Comparison of ENCODE assay signal across 1 cellular context in the genomic region with DNA sequence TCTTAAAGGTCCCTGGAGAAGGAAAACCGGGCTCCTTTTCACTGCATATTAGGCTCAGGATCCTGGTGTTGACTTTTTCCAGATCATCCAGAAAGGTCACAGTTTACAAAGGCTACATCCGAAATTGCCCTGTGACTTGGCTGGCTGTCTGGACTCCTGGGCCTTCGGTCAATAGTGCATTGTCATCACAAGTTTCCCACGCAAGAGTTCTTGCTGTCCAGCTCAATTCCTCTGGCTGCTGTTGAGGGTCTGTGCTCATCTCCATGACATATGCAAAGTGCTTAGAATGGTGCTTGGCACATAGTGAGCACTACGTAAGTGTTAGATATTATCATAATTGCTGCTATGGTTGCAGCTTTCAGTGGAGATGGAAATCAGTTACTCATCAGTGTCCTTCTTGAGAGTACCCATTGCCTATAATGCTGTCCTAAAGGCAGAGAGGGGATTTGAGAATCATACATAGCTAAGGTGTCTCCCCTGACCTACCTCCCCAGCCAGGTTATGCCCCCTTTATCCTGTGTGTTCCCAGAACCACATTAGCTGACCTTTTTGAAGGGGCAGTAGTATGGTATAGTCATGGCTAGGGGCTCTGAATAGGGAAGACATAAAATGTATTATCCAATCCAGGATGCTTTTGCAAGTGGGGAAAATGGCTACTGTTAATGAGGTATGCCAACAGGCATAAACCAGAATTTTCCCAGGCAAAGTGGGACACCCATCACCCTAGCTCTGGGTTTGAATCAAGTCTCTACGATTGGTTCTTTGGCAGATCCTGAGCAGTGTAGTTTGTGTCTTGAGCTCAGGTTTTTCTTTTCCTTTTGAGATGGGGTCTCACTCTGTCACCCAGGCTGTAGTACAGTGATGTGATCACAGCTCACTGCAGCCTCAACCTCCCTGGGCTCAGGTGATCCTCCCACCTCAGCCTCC.
TF ChIP-seq lines count a peak whose summit lies in the region.

No MANE protein-coding gene starts in this region.

TF ChIP-seq in GM12878, 131 proteins besides CTCF, POLR2A, EP300 and RAD21 (continued from another document and continues in another):
- TF ChIP-seq, protein P1, sequence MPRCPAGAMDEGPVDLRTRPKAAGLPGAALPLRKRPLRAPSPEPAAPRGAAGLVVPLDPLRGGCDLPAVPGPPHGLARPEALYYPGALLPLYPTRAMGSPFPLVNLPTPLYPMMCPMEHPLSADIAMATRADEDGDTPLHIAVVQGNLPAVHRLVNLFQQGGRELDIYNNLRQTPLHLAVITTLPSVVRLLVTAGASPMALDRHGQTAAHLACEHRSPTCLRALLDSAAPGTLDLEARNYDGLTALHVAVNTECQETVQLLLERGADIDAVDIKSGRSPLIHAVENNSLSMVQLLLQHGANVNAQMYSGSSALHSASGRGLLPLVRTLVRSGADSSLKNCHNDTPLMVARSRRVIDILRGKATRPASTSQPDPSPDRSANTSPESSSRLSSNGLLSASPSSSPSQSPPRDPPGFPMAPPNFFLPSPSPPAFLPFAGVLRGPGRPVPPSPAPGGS (IDR thresholded peaks at IDR 0.05; ENCODE audit: borderline replicate concordance, insufficient read depth, low read depth, low read length, poor library complexity, severe bottlenecking), result no peak
- TF ChIP-seq YY1 (IDR thresholded peaks at IDR 0.05; ENCODE audit: low read depth, low read length), result no peak
- 0 out of 2 replicates have a peak, but pooled peaks have one; percentile 1 for TF ChIP-seq RUNX3 (IDR thresholded peaks at IDR 0.05; ENCODE audit: low read length)
- TF ChIP-seq TCF7 (IDR thresholded peaks at IDR 0.05; ENCODE audit: borderline replicate concordance), result no peak
- peak; percentile 43; the same call in 1 of the 2 replicates for TF ChIP-seq HDGF (IDR thresholded peaks at IDR 0.05)
- TF ChIP-seq SIX5 (IDR thresholded peaks at IDR 0.05; ENCODE audit: low read depth, low read length, severe bottlenecking), result no peak
- TF ChIP-seq NFXL1 (IDR thresholded peaks at IDR 0.05; ENCODE audit: borderline replicate concordance), result no peak
- 0 out of 2 replicates have a peak, but pooled peaks have one; percentile 25 for TF ChIP-seq BMI1 (IDR thresholded peaks at IDR 0.05; ENCODE audit: borderline replicate concordance)
- TF ChIP-seq BHLHE40 (IDR thresholded peaks at IDR 0.05; ENCODE audit: borderline replicate concordance in 1 of 2, low read depth in 2 of 2, low read length in 1 of 2), result peak in 1 of 2 experiments; percentile 59; a peak in 2 of 4 replicates
- TF ChIP-seq E2F4 (IDR thresholded peaks at IDR 0.05; ENCODE audit: low read depth, low read length), result no peak
- no peak for TF ChIP-seq RB1 (IDR thresholded peaks at IDR 0.05; ENCODE audit: borderline replicate concordance)
- TF ChIP-seq MTA3 (IDR thresholded peaks at IDR 0.05; ENCODE audit: borderline replicate concordance, low read length), result no peak
- peak; percentile 86; the same call in 1 of the 3 replicates for TF ChIP-seq POU2F2 (IDR thresholded peaks at IDR 0.05; ENCODE audit: borderline replicate concordance, low read depth, low read length)
- no peak for TF ChIP-seq RFX5 (IDR thresholded peaks at IDR 0.05; ENCODE audit: low read depth, low read length)
- no peak for TF ChIP-seq FOS (IDR thresholded peaks at IDR 0.05; ENCODE audit: borderline replicate concordance, extremely low read depth, insufficient read length)
- TF ChIP-seq KAT2A (conservative IDR thresholded peaks at IDR 0.05; ENCODE audit: control insufficient read depth, low read depth, low read length), result no peak
- TF ChIP-seq USF2 (IDR thresholded peaks at IDR 0.05; ENCODE audit: borderline replicate concordance, low read depth, low read length), result no peak
- TF ChIP-seq SMAD5 (IDR thresholded peaks at IDR 0.05; ENCODE audit: low read depth), result no peak
- no peak for TF ChIP-seq MXI1 (IDR thresholded peaks at IDR 0.05; ENCODE audit: low read depth, low read length)
- TF ChIP-seq NBN (IDR thresholded peaks at IDR 0.05), result no peak
- TF ChIP-seq, protein P2, sequence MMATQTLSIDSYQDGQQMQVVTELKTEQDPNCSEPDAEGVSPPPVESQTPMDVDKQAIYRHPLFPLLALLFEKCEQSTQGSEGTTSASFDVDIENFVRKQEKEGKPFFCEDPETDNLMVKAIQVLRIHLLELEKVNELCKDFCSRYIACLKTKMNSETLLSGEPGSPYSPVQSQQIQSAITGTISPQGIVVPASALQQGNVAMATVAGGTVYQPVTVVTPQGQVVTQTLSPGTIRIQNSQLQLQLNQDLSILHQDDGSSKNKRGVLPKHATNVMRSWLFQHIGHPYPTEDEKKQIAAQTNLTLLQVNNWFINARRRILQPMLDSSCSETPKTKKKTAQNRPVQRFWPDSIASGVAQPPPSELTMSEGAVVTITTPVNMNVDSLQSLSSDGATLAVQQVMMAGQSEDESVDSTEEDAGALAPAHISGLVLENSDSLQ (IDR thresholded peaks at IDR 0.05), result peak; percentile 60; the same call in 1 of the 2 replicates
- no peak for TF ChIP-seq ATF2 (IDR thresholded peaks at IDR 0.05; ENCODE audit: low read length)
- TF ChIP-seq ZBTB11 (CRISPR knock-in tag; IDR thresholded peaks at IDR 0.05), result no peak
- TF ChIP-seq SUZ12 (IDR thresholded peaks at IDR 0.05; ENCODE audit: unreplicated experiment), result no peak
- TF ChIP-seq, protein P3, sequence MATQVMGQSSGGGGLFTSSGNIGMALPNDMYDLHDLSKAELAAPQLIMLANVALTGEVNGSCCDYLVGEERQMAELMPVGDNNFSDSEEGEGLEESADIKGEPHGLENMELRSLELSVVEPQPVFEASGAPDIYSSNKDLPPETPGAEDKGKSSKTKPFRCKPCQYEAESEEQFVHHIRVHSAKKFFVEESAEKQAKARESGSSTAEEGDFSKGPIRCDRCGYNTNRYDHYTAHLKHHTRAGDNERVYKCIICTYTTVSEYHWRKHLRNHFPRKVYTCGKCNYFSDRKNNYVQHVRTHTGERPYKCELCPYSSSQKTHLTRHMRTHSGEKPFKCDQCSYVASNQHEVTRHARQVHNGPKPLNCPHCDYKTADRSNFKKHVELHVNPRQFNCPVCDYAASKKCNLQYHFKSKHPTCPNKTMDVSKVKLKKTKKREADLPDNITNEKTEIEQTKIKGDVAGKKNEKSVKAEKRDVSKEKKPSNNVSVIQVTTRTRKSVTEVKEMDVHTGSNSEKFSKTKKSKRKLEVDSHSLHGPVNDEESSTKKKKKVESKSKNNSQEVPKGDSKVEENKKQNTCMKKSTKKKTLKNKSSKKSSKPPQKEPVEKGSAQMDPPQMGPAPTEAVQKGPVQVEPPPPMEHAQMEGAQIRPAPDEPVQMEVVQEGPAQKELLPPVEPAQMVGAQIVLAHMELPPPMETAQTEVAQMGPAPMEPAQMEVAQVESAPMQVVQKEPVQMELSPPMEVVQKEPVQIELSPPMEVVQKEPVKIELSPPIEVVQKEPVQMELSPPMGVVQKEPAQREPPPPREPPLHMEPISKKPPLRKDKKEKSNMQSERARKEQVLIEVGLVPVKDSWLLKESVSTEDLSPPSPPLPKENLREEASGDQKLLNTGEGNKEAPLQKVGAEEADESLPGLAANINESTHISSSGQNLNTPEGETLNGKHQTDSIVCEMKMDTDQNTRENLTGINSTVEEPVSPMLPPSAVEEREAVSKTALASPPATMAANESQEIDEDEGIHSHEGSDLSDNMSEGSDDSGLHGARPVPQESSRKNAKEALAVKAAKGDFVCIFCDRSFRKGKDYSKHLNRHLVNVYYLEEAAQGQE (IDR thresholded peaks at IDR 0.05; ENCODE audit: low read depth, low read length), result no peak
- TF ChIP-seq PAX8 (IDR thresholded peaks at IDR 0.05), result no peak
- TF ChIP-seq USF1 (IDR thresholded peaks at IDR 0.05; ENCODE audit: borderline replicate concordance, extremely low read length, insufficient read depth, low read depth, low read length), result no peak
- no peak for TF ChIP-seq MEF2B (IDR thresholded peaks at IDR 0.05; ENCODE audit: partially characterized antibody, poor library complexity, severe bottlenecking)
- 0 out of 2 replicates have a peak, but pooled peaks have one; percentile 2 for TF ChIP-seq STAT1 (conservative IDR thresholded peaks at IDR 0.05)
- TF ChIP-seq ZSCAN29 (IDR thresholded peaks at IDR 0.05), result no peak
- no peak for TF ChIP-seq PRDM15 (CRISPR knock-in tag; IDR thresholded peaks at IDR 0.05)
- no peak for TF ChIP-seq YBX1 (IDR thresholded peaks at IDR 0.05)
- TF ChIP-seq RAD51 (IDR thresholded peaks at IDR 0.05), result no peak
- TF ChIP-seq RELA (IDR thresholded peaks at IDR 0.05; ENCODE audit: borderline replicate concordance, partially characterized antibody), result no peak
- TF ChIP-seq ETV6 (conservative IDR thresholded peaks at IDR 0.05 in 1 of 2, IDR thresholded peaks at IDR 0.05 in 1 of 2; ENCODE audit: borderline replicate concordance in 1 of 2, low read depth in 1 of 2), result no peak
- no peak for TF ChIP-seq SREBF1 (IDR thresholded peaks at IDR 0.05; ENCODE audit: low read length)
- TF ChIP-seq NRF1 (conservative IDR thresholded peaks at IDR 0.05; ENCODE audit: low read depth, low read length), result no peak
